In genomic region chr2:148042219-148042618, GRCh38 we compare ENCODE assay signal across 10 cellular contexts. TPM values are rescaled to one million over a fixed set of nuclear protein-coding genes. Genes with fewer than 3 reads are reported as not detected.
DNase-seq lines count a peak whose midpoint lies in the region; ATAC-seq and TF ChIP-seq lines count a peak whose summit lies in the region.
"Had no signal": no experiment of that assay in that cellular context is flagged by ENCODE, and none has a peak within 500 bp of the region (broad histone marks: within the 10 kb centered on the region; RNA-seq: fewer than 3 reads in every experiment).

No MANE protein-coding gene starts in this region.

- no peak for TF ChIP-seq CTCF in coronary artery (IDR thresholded peaks at IDR 0.05)
- no peak for TF ChIP-seq CTCF in colonic mucosa (IDR thresholded peaks at IDR 0.05)

- peak; percentile 83 for ATAC-seq in GM19372 (IDR thresholded peaks at IDR 0.05; ENCODE audit: low read depth, unreplicated experiment)
- ATAC-seq in HG02798 (IDR thresholded peaks at IDR 0.05; ENCODE audit: poor library complexity, unreplicated experiment): peak; percentile 80
- ATAC-seq in HG03565 (IDR thresholded peaks at IDR 0.05; ENCODE audit: unreplicated experiment): peak; percentile 94
- ATAC-seq: A549 had no signal

- DNase-seq in EH (ENCODE audit: low read depth): peak; percentile 51
- DNase-seq in coronary artery (ENCODE audit: low spot score): no peak
- DNase-seq in NCI-H748 (lab: John Stamatoyannopoulos, UW; ENCODE audit: unreplicated experiment): no peak
- no peak for DNase-seq in stimulated activated naive CD4-positive, alpha-beta T cell treated with Interleukin-2 at 50 U/mL for 16 hours (lab: John Stamatoyannopoulos, UW)
- no peak for DNase-seq in colonic mucosa
- DNase-seq: NCI-H2029 treated with DMSO at 0.1 percent for 48 hours had no signal

- no peaks in the 10 kb centered on the region for H3K36me3 ChIP-seq in colonic mucosa

- no peaks in the 10 kb centered on the region for H3K9me3 ChIP-seq in colonic mucosa
- H3K9me3 ChIP-seq: A549 had no signal

- H3K4me3 ChIP-seq in coronary artery: no peak overlapping the region
- no peak overlapping the region for H3K4me3 ChIP-seq in colonic mucosa
- H3K4me3 ChIP-seq: A549 had no signal

- H3K27ac ChIP-seq in coronary artery (no peak overlapping the region), colonic mucosa (no peak overlapping the region)
- H3K27ac ChIP-seq: A549 had no signal

- H3K9ac ChIP-seq in colonic mucosa (ENCODE audit: low read depth in 2 of 2, low read length in 2 of 2): no peak overlapping the region

- H3K27me3 ChIP-seq in colonic mucosa: no peaks in the 10 kb centered on the region

- intact Hi-C loops in colonic mucosa (cut with DNase I): no loop called here

- no peaks in the 10 kb centered on the region for H3K4me1 ChIP-seq in colonic mucosa
- H3K4me1 ChIP-seq: A549 had no signal

RNA-seq across cellular contexts. Expression of gene MBD5, which starts 21.3 kb away (rescaled TPM):
- 10 to 100 TPM; 26.7 to 29.6 TPM for total RNA-seq in colonic mucosa

RNA-seq across cellular contexts. Expression of gene ORC4, which starts 21.7 kb away (rescaled TPM):
- total RNA-seq in colonic mucosa: 10 to 100 TPM; 42.0 to 42.3 TPM
